ENCODE assay signal across 12 cellular contexts in genomic region chr6:159117031-159117430, GRCh38. TPM values are rescaled to one million over a fixed set of nuclear protein-coding genes. Genes with fewer than 3 reads are reported as not detected.
A peak's percentile ranks its signal among the peaks of the same experiment; 100 is the strongest.
DNase-seq lines count a peak whose midpoint lies in the region; ATAC-seq and TF ChIP-seq lines count a peak whose summit lies in the region.
"Had no signal": no experiment of that assay in that cellular context is flagged by ENCODE, and none has a peak within 500 bp of the region (broad histone marks: within the 10 kb centered on the region; RNA-seq: fewer than 3 reads in every experiment).

No MANE protein-coding gene starts in this region.

- H3K4me1 Mint-ChIP-seq in dendritic cell treated with granulocyte-macrophage colony-stimulating factor and Interleukin-4, amounts not matched to agents 40 ng/mL and 50 ng/mL, for 4 days (ENCODE audit: low read depth), result peaks cover 88% of the 10 kb centered on the region
- H3K4me1 Mint-ChIP-seq in CD4-positive, alpha-beta T cell (ENCODE audit: low read depth), result no peaks in the 10 kb centered on the region
- H3K4me1 Mint-ChIP-seq: activated T-helper 17 cell treated with anti-CD3 and anti-CD28 coated beads, Interleukin-2, amount 50 U/mL, for 72 hours had no signal

- peak overlapping the region; percentile 99 for H3K27ac Mint-ChIP-seq in dendritic cell treated with granulocyte-macrophage colony-stimulating factor and Interleukin-4, amounts not matched to agents 40 ng/mL and 50 ng/mL, for 4 days
- no peak overlapping the region for H3K27ac Mint-ChIP-seq in CD4-positive, alpha-beta T cell
- H3K27ac Mint-ChIP-seq: activated T-helper 17 cell treated with anti-CD3 and anti-CD28 coated beads, Interleukin-2, amount 50 U/mL, for 72 hours had no signal

- H3F3A ChIP-seq in DOHH2 (ENCODE audit: control insufficient read depth, insufficient read depth), result peaks cover 25% of the 10 kb centered on the region

- CTCF ChIA-PET in CD4-positive, alpha-beta T cell (lab: Charles Lee), result interaction anchor here (1.1 to 1.8 kb wide), 2 partner anchors 17 to 75 kb away, joined by 3 to 7 read pairs; no protein-coding TSS in a partner anchor

- no peaks in the 10 kb centered on the region for H3K27me3 Mint-ChIP-seq in dendritic cell treated with granulocyte-macrophage colony-stimulating factor and Interleukin-4, amounts not matched to agents 40 ng/mL and 50 ng/mL, for 4 days
- no peaks in the 10 kb centered on the region for H3K27me3 Mint-ChIP-seq in CD4-positive, alpha-beta T cell
- H3K27me3 Mint-ChIP-seq: activated T-helper 17 cell treated with anti-CD3 and anti-CD28 coated beads, Interleukin-2, amount 50 U/mL, for 72 hours had no signal

- ATAC-seq in CD4-positive, alpha-beta T cell (ENCODE audit: poor library complexity), result no peak
- ATAC-seq: activated T-helper 17 cell treated with anti-CD3 and anti-CD28 coated beads, Interleukin-2, amount 50 U/mL, for 72 hours had no signal

- H3K4me1 ChIP-seq in DOHH2 (ENCODE audit: control insufficient read depth, low read length) (peaks cover 95% of the 10 kb centered on the region), muscle layer of duodenum (ENCODE audit: control insufficient read depth in 1 of 2, insufficient read depth in 2 of 2, low read length in 2 of 2) (no peaks in the 10 kb centered on the region)

- peaks cover 7% of the 10 kb centered on the region for H3K9me3 Mint-ChIP-seq in dendritic cell treated with granulocyte-macrophage colony-stimulating factor and Interleukin-4, amounts not matched to agents 40 ng/mL and 50 ng/mL, for 4 days
- no peaks in the 10 kb centered on the region for H3K9me3 Mint-ChIP-seq in CD4-positive, alpha-beta T cell
- H3K9me3 Mint-ChIP-seq: activated T-helper 17 cell treated with anti-CD3 and anti-CD28 coated beads, Interleukin-2, amount 50 U/mL, for 72 hours had no signal

- no peaks in the 10 kb centered on the region for H3K36me3 ChIP-seq in DOHH2 (ENCODE audit: control insufficient read depth, low read length)
- H3K36me3 ChIP-seq in muscle layer of duodenum (ENCODE audit: control insufficient read depth in 1 of 2, insufficient read depth in 2 of 2, low read length in 2 of 2), result no peaks in the 10 kb centered on the region

- peaks cover 7% of the 10 kb centered on the region for H3K79me2 ChIP-seq in DOHH2 (ENCODE audit: control insufficient read depth, low read length)
- H3K79me2 ChIP-seq: parathyroid adenoma had no signal

- POLR2A ChIA-PET in CD4-positive, alpha-beta T cell (lab: Charles Lee), result no interaction called here

- H3K9me2 ChIP-seq in DOHH2 (replicated peaks; ENCODE audit: control insufficient read depth, low read length), result no peaks in the 10 kb centered on the region

- DNase-seq in NCI-H446 (lab: John Stamatoyannopoulos, UW), result peak; percentile 19 to 68
- DNase-seq in NCI-H748 treated with DMSO at 0.1 percent for 48 hours (lab: John Stamatoyannopoulos, UW), result no peak
- no peak for DNase-seq in epidermal melanocyte (ENCODE audit: insufficient read length, low spot score)
- DNase-seq in CD4-positive, alpha-beta T cell, result no peak
- DNase-seq in activated T-cell treated with anti-CD3 and anti-CD28 coated beads for 4 hours, result no peak
- DNase-seq: NCI-H526 had no signal

- TF ChIP-seq CTCF in DOHH2 (IDR thresholded peaks at IDR 0.05; ENCODE audit: low read depth, low read length, poor library complexity, severe bottlenecking), result no peak
- TF ChIP-seq CTCF in CD4-positive, alpha-beta T cell (IDR thresholded peaks at IDR 0.05), result no peak

- peak overlapping the region; percentile 89 for H3K4me2 ChIP-seq in DOHH2 (ENCODE audit: low read length)
- H3K4me2 ChIP-seq: KMS-11 had no signal

- H3K36me3 Mint-ChIP-seq in dendritic cell treated with granulocyte-macrophage colony-stimulating factor and Interleukin-4, amounts not matched to agents 40 ng/mL and 50 ng/mL, for 4 days (ENCODE audit: low read depth), result peaks cover 9% of the 10 kb centered on the region
- H3K36me3 Mint-ChIP-seq in CD4-positive, alpha-beta T cell (ENCODE audit: low read depth), result no peaks in the 10 kb centered on the region

- H4K20me1 ChIP-seq in DOHH2 (ENCODE audit: control insufficient read depth, insufficient read depth, low read depth, low read length), result no peaks in the 10 kb centered on the region

- H3K27ac ChIP-seq in DOHH2 (ENCODE audit: low read depth, low read length), result peak overlapping the region; percentile 90
- peak overlapping the region; percentile 52 for H3K27ac ChIP-seq in muscle layer of duodenum (ENCODE audit: low read length)
- H3K27ac ChIP-seq in CD4-positive, alpha-beta T cell (ENCODE audit: low read depth, low read length), result no peak overlapping the region
- H3K27ac ChIP-seq: KMS-11, parathyroid adenoma had no signal

- intact Hi-C loops in dendritic cell treated with granulocyte-macrophage colony-stimulating factor and Interleukin-4, amounts not matched to agents 40 ng/mL and 50 ng/mL, for 4 days (cut with micrococcal nuclease), result loop anchor here (1.0 kb wide), 1 partner anchor 75 kb away; no protein-coding TSS in a partner anchor
- intact Hi-C loops in CD4-positive, alpha-beta T cell (cut with DNase I, micrococcal nuclease), result no loop called here

- peak overlapping the region; percentile 20 for H3K4me3 Mint-ChIP-seq in dendritic cell treated with granulocyte-macrophage colony-stimulating factor and Interleukin-4, amounts not matched to agents 40 ng/mL and 50 ng/mL, for 4 days
- H3K4me3 Mint-ChIP-seq in CD4-positive, alpha-beta T cell, result no peak overlapping the region
- H3K4me3 Mint-ChIP-seq: activated T-helper 17 cell treated with anti-CD3 and anti-CD28 coated beads, Interleukin-2, amount 50 U/mL, for 72 hours had no signal

- H3K4me3 ChIP-seq in DOHH2 (ENCODE audit: low read length), result peak overlapping the region; percentile 67
- H3K4me3 ChIP-seq in muscle layer of duodenum (ENCODE audit: low read depth in 1 of 2, low read length in 2 of 2), result no peak overlapping the region

- no peaks in the 10 kb centered on the region for H3K9me3 ChIP-seq in DOHH2 (ENCODE audit: control insufficient read depth, insufficient read depth, low read length)
- no peaks in the 10 kb centered on the region for H3K9me3 ChIP-seq in muscle layer of duodenum (ENCODE audit: control insufficient read depth in 1 of 2, low read length in 2 of 2)
- no peaks in the 10 kb centered on the region for H3K9me3 ChIP-seq in CD4-positive, alpha-beta T cell (ENCODE audit: control insufficient read depth, low read length)

- H3K27me3 ChIP-seq in DOHH2 (ENCODE audit: control insufficient read depth, low read length), result no peaks in the 10 kb centered on the region
- no peaks in the 10 kb centered on the region for H3K27me3 ChIP-seq in muscle layer of duodenum (ENCODE audit: low read depth, low read length)
- H3K27me3 ChIP-seq in CD4-positive, alpha-beta T cell (ENCODE audit: control insufficient read depth, insufficient read depth, low read length), result no peaks in the 10 kb centered on the region

RNA-seq across cellular contexts. Expression of gene FNDC1, which starts 52.2 kb away (rescaled TPM):
- total RNA-seq in CD4-positive, alpha-beta T cell, result not detected
- total RNA-seq: activated T-helper 17 cell treated with anti-CD3 and anti-CD28 coated beads, Interleukin-2, amount 50 U/mL, for 72 hours had no signal

Comparison
In these comparisons a context has a peak if more than half of its experiments do, and no peak if none do; other contexts are left out.
1. DNase-seq: peak in NCI-H446 (2 of 2); none in NCI-H748 treated with DMSO at 0.1 percent for 48 hours (single experiment), epidermal melanocyte (single experiment), CD4-positive, alpha-beta T cell (0 of 10) and activated T-cell treated with anti-CD3 and anti-CD28 coated beads for 4 hours (single experiment).